ENCODE assay signal across 34 cellular contexts in genomic region chr22:18925368-18926064, GRCh38. TPM values are rescaled to one million over a fixed set of nuclear protein-coding genes. Genes with fewer than 3 reads are reported as not detected.
"Had no signal": no experiment of that assay in that cellular context is flagged by ENCODE, and none has a peak within 500 bp of the region (broad histone marks: within the 10 kb centered on the region; RNA-seq: fewer than 3 reads in every experiment).

No MANE protein-coding gene starts in this region.

- H3K9me3 ChIP-seq: adrenal gland, ascending aorta, body of pancreas, breast epithelium had no signal

- H3K4me3 ChIP-seq: adrenal gland, ascending aorta, body of pancreas, breast epithelium, cardiac muscle cell had no signal

- ATAC-seq: activated naive CD4-positive, alpha-beta T cell treated with anti-CD3 and anti-CD28 coated beads, Interleukin-2, amount 50 U/mL, for 72 hours; activated naive CD8-positive, alpha-beta T cell treated with anti-CD3 and anti-CD28 coated beads, Interleukin-2, amount 50 U/mL, for 24 hours; activated T-cell treated with anti-CD3 and anti-CD28 coated beads, Interleukin-2, amount 50 U/mL, for 4 hours; activated T-cell treated with anti-CD3 and anti-CD28 coated beads, Interleukin-2, amount 50 U/mL, for 72 hours; activated T-helper 17 cell treated with anti-CD3 and anti-CD28 coated beads, Interleukin-2, amount 50 U/mL, for 72 hours; body of pancreas had no signal

- H3K36me3 ChIP-seq: adrenal gland, ascending aorta, brain microvascular endothelial cell, breast epithelium, cardiac muscle cell had no signal

- FAIRE-seq: astrocyte, bronchial epithelial cell had no signal

- H3K4me1 ChIP-seq: adrenal gland, ascending aorta, body of pancreas, breast epithelium had no signal

- DNase-seq: activated effector memory CD4-positive, alpha-beta T cell treated with anti-CD3 and anti-CD28 coated beads, Interleukin-2, amount 50 U/mL, for 16 hours; activated effector memory CD4-positive, alpha-beta T cell treated with Interleukin-2 at 50 U/mL for 16 hours; activated gamma-delta T cell; activated gamma-delta T cell treated with Interleukin-2 at 50 U/mL for 16 hours; activated naive CD4-positive, alpha-beta T cell; activated naive CD4-positive, alpha-beta T cell treated with anti-CD3 and anti-CD28 coated beads for 36 hours; activated naive CD4-positive, alpha-beta T cell treated with anti-CD3 and anti-CD28 coated beads, Interleukin-2, amount 10 ng/mL, durations not matched to agents 7 days and 5 days; activated naive CD4-positive, alpha-beta T cell treated with anti-CD3 and anti-CD28 coated beads, Interleukin-2, amount 50 U/mL, for 16 hours; activated naive CD4-positive, alpha-beta T cell treated with Interleukin-2 at 50 U/mL for 16 hours; activated naive CD8-positive, alpha-beta T cell treated with anti-CD3 and anti-CD28 coated beads for 36 hours; activated naive CD8-positive, alpha-beta T cell treated with anti-CD3 and anti-CD28 coated beads, Interleukin-2, amount 10 ng/mL, durations not matched to agents 7 days and 5 days; activated naive CD8-positive, alpha-beta T cell treated with anti-CD3 and anti-CD28 coated beads, Interleukin-2, amount 50 U/mL, for 24 hours; activated T-cell treated with anti-CD3 and anti-CD28 coated beads, Interleukin-2, amount 50 U/mL, for 1 hour; activated T-cell treated with anti-CD3 and anti-CD28 coated beads, Interleukin-2, amount 50 U/mL, for 24 hours; activated T-cell treated with anti-CD3 and anti-CD28 coated beads, Interleukin-2, amount 50 U/mL, for 4 hours; activated T-cell treated with anti-CD3 and anti-CD28 coated beads, Interleukin-2, amount 50 U/mL, for 48 hours; activated T-cell treated with anti-CD3 and anti-CD28 coated beads, Interleukin-2, amount 50 U/mL, for 72 hours; adrenal gland; amniotic stem cell; amygdala; anterior cingulate cortex; aorta; body of pancreas; brain microvascular endothelial cell; caudate nucleus; central memory CD4-positive, alpha-beta T cell; cerebellar nuclear complex had no signal

RNA-seq across cellular contexts. Expression of gene PRODH, which starts 10.6 kb away (rescaled TPM):
- total RNA-seq: activated naive CD8-positive, alpha-beta T cell treated with anti-CD3 and anti-CD28 coated beads for 36 hours had no signal

RNA-seq across cellular contexts. Expression of gene DGCR6, which starts 19.4 kb away (rescaled TPM):
- total RNA-seq: ascending aorta had no signal
